ENCODE assay signal across 19 cellular contexts in the genomic region with DNA sequence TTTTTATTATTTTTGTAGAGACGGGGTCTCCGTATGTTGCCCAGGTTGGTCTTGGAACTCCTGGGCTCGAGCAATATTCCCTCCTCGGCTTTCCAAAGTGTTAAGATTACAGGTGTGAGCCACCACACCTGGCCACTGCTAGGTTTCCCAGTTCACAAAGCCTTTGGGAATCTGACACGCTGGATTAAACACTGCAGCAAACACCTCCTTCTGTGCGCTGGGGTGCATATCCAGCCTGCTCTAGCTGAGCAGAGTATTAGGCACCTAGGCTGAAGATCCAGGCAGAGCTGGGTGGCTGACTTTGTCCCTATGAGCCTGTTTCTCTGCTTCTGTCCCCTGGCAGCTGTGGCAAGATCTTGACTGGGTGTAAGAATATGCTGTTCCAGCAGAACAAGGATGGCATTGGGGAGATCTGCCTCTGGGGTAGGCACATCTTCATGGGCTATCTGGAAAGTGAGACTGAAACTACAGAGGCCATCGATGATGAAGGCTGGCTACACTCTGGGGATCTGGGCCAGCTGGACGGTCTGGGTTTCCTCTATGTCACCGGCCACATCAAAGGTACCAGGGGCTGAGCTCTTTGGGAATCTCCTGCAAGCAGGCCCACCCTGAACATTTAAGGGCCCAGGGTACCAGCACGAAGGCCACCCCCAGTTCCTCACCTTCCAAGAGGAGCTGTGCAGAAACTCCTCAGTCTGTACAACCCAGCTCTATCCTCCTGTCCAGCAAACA. TPM values are rescaled to one million over a fixed set of nuclear protein-coding genes. Genes with fewer than 3 reads are reported as not detected.
DNase-seq lines count a peak whose midpoint lies in the region; ATAC-seq and TF ChIP-seq lines count a peak whose summit lies in the region.
"Had no signal": no experiment of that assay in that cellular context is flagged by ENCODE, and none has a peak within 500 bp of the region (broad histone marks: within the 10 kb centered on the region; RNA-seq: fewer than 3 reads in every experiment).

No MANE protein-coding gene starts in this region.

- H3K4me3 ChIP-seq in WERI-Rb-1 (ENCODE audit: low read depth, low read length) = no peak overlapping the region
- H3K4me3 ChIP-seq: K562 had no signal

- TF ChIP-seq CTCF in WERI-Rb-1 (IDR thresholded peaks at IDR 0.05; ENCODE audit: low read depth, low read length) = no peak
- TF ChIP-seq CTCF in omental fat pad (IDR thresholded peaks at IDR 0.05) = no peak

- H3K27ac ChIP-seq in WERI-Rb-1 = no peak overlapping the region

- peaks cover 10% of the 10 kb centered on the region for H3K9me3 ChIP-seq in WERI-Rb-1 (ENCODE audit: severe bottlenecking)

- no peak for ATAC-seq in omental fat pad (ENCODE audit: low FRiP score)
- no peak for ATAC-seq in GM18519 (IDR thresholded peaks at IDR 0.05; ENCODE audit: low FRiP score, unreplicated experiment)
- ATAC-seq: K562 had no signal

- no peaks in the 10 kb centered on the region for H3K36me3 ChIP-seq in WERI-Rb-1
- H3K36me3 ChIP-seq: BE2C had no signal

- DNase-seq in NCI-H2171 (lab: John Stamatoyannopoulos, UW) = peak; percentile 30
- peak; percentile 30 for DNase-seq in WERI-Rb-1
- DNase-seq in mesenteric fat pad (ENCODE audit: low spot score) = peak; percentile 76
- DNase-seq in omental fat pad (ENCODE audit: low spot score) = no peak
- no peak for DNase-seq in HuH-7 (ENCODE audit: low spot score)
- DNase-seq: ACHN; BE2C; C1 segment of cervical spinal cord; CD4-positive, CD25-positive, alpha-beta regulatory T cell; CD8-positive, alpha-beta memory T cell; COR-L47; DMS 273 treated with DMSO at 0.1 percent for 48 hours; DMS53; H9; IMR-90 had no signal

- H3K27me3 ChIP-seq in WERI-Rb-1 (ENCODE audit: insufficient read depth, low read depth, severe bottlenecking) = peaks cover 3% of the 10 kb centered on the region
- H3K27me3 ChIP-seq: BE2C had no signal

RNA-seq across cellular contexts. Expression of gene ACSBG2, which starts 49.8 kb away (rescaled TPM):
- total RNA-seq in mesenteric fat pad = not detected
- not detected for total RNA-seq in omental fat pad
- total RNA-seq: CD4-positive, CD25-positive, alpha-beta regulatory T cell; CD8-positive, alpha-beta memory T cell; H1; H9; HT-29; IMR-90 had no signal

Comparison
In these comparisons a context has a peak if more than half of its experiments do, and no peak if none do; other contexts are left out.
1. DNase-seq: peak in NCI-H2171 (single experiment), WERI-Rb-1 (single experiment) and mesenteric fat pad (single experiment); none in omental fat pad (single experiment) and HuH-7 (single experiment).